Comparison of ENCODE assay signal across 15 cellular contexts in the genomic region with DNA sequence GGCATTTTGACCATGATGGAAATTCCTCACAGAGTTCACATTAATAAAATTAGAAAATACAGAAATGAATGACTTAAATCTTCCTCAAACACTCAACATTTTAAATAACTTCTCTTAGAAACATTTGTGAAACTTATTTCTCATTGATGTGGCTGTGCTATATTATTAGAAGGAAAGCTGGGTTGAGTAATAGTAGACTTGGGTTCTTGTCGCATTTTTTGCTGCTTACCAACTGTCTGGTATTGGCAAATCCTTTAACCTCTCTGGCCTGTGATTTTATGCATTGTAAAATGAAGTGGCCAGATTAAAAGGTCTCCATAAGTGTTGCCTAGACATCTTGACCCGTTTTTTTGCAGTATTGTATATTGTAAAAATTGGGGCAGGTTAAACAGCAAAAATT.
"Had no signal": no experiment of that assay in that cellular context is flagged by ENCODE, and none has a peak within 500 bp of the region (broad histone marks: within the 10 kb centered on the region; RNA-seq: fewer than 3 reads in every experiment).

No MANE protein-coding gene starts in this region.

- H3K4me3 ChIP-seq: neural progenitor cell, transverse colon had no signal

- H3K36me3 ChIP-seq: neural progenitor cell had no signal

- ATAC-seq: activated CD4-positive, alpha-beta T cell treated with anti-CD3 and anti-CD28 coated beads for 36 hours; activated T-cell treated with anti-CD3 and anti-CD28 coated beads, Interleukin-2, amount 50 U/mL, for 72 hours; esophagus mucosa; stimulated activated effector memory CD8-positive, alpha-beta T cell treated with anti-CD3 and anti-CD28 coated beads, Interleukin-12 subunit alpha, Interleukin-12 subunit beta, amount 100 ng/mL, for 72 hours had no signal

- H3K9ac ChIP-seq: neural progenitor cell had no signal

- H3K4me2 ChIP-seq: neural progenitor cell had no signal

- H3K9me3 Mint-ChIP-seq: activated CD4-positive, alpha-beta memory T cell treated with anti-CD3 and anti-CD28 coated beads, Interleukin-2, amount 10 ng/mL, durations not matched to agents 7 days and 5 days; activated T-cell treated with anti-CD3 and anti-CD28 coated beads, Interleukin-2, amount 50 U/mL, for 72 hours; mesothelial cell of epicardium; neural progenitor cell; stimulated activated effector memory CD8-positive, alpha-beta T cell treated with anti-CD3 and anti-CD28 coated beads, Interleukin-12 subunit alpha, Interleukin-12 subunit beta, amount 100 ng/mL, for 72 hours had no signal

- H3K27ac Mint-ChIP-seq: activated CD4-positive, alpha-beta memory T cell treated with anti-CD3 and anti-CD28 coated beads, Interleukin-2, amount 10 ng/mL, durations not matched to agents 7 days and 5 days; activated CD4-positive, alpha-beta T cell treated with anti-CD3 and anti-CD28 coated beads for 36 hours; activated T-cell treated with anti-CD3 and anti-CD28 coated beads, Interleukin-2, amount 50 U/mL, for 72 hours; mesothelial cell of epicardium; neural progenitor cell; stimulated activated effector memory CD8-positive, alpha-beta T cell treated with anti-CD3 and anti-CD28 coated beads, Interleukin-12 subunit alpha, Interleukin-12 subunit beta, amount 100 ng/mL, for 72 hours had no signal

- H3K9me3 ChIP-seq: transverse colon had no signal

- H3K27me3 Mint-ChIP-seq: activated CD4-positive, alpha-beta memory T cell treated with anti-CD3 and anti-CD28 coated beads, Interleukin-2, amount 10 ng/mL, durations not matched to agents 7 days and 5 days; activated CD4-positive, alpha-beta T cell treated with anti-CD3 and anti-CD28 coated beads for 36 hours had no signal

- H3K27me3 ChIP-seq: neural progenitor cell, transverse colon had no signal

- H3K4me1 ChIP-seq: neural progenitor cell, transverse colon had no signal

- H3K4me3 Mint-ChIP-seq: activated CD4-positive, alpha-beta memory T cell treated with anti-CD3 and anti-CD28 coated beads, Interleukin-2, amount 10 ng/mL, durations not matched to agents 7 days and 5 days; activated CD4-positive, alpha-beta T cell treated with anti-CD3 and anti-CD28 coated beads for 36 hours; activated T-cell treated with anti-CD3 and anti-CD28 coated beads, Interleukin-2, amount 50 U/mL, for 72 hours; mesothelial cell of epicardium; neural progenitor cell; stimulated activated effector memory CD8-positive, alpha-beta T cell treated with anti-CD3 and anti-CD28 coated beads, Interleukin-12 subunit alpha, Interleukin-12 subunit beta, amount 100 ng/mL, for 72 hours had no signal

- H3K27ac ChIP-seq: neural progenitor cell, transverse colon, VCaP had no signal

- H2AFZ ChIP-seq: neural progenitor cell had no signal

- H3K4me1 Mint-ChIP-seq: activated CD4-positive, alpha-beta memory T cell treated with anti-CD3 and anti-CD28 coated beads, Interleukin-2, amount 10 ng/mL, durations not matched to agents 7 days and 5 days; activated CD4-positive, alpha-beta T cell treated with anti-CD3 and anti-CD28 coated beads for 36 hours; mesothelial cell of epicardium; neural progenitor cell; stimulated activated effector memory CD8-positive, alpha-beta T cell treated with anti-CD3 and anti-CD28 coated beads, Interleukin-12 subunit alpha, Interleukin-12 subunit beta, amount 100 ng/mL, for 72 hours had no signal

- DNase-seq: activated CD4-positive, alpha-beta memory T cell treated with anti-CD3 and anti-CD28 coated beads, Interleukin-2, amount 10 ng/mL, durations not matched to agents 7 days and 5 days; activated CD4-positive, alpha-beta T cell treated with anti-CD3 and anti-CD28 coated beads for 36 hours; activated CD8-positive, alpha-beta memory T cell treated with anti-CD3 and anti-CD28 coated beads, Interleukin-2, amount 50 U/mL, for 4 hours; activated T-cell treated with anti-CD3 and anti-CD28 coated beads, Interleukin-2, amount 50 U/mL, for 72 hours; cerebellar nuclear complex; hippocampal formation; kidney glomerular epithelial cell; retina; T1000; transverse colon had no signal

- H3K36me3 Mint-ChIP-seq: neural progenitor cell had no signal
